ENCODE assay signal across 12 cellular contexts in genomic region chr10:119090026-119090808, GRCh38. TPM values are rescaled to one million over a fixed set of nuclear protein-coding genes. Genes with fewer than 3 reads are reported as not detected.
A peak's percentile ranks its signal among the peaks of the same experiment; 100 is the strongest.
DNase-seq lines count a peak whose midpoint lies in the region; ATAC-seq and TF ChIP-seq lines count a peak whose summit lies in the region.
"Had no signal": no experiment of that assay in that cellular context is flagged by ENCODE, and none has a peak within 500 bp of the region (broad histone marks: within the 10 kb centered on the region; RNA-seq: fewer than 3 reads in every experiment).

No MANE protein-coding gene starts in this region.

- no peak for TF ChIP-seq CTCF in heart right ventricle (IDR thresholded peaks at IDR 0.05)

- H3K9me3 Mint-ChIP-seq in activated T-cell treated with anti-CD3 and anti-CD28 coated beads, Interleukin-2, amount 50 U/mL, for 24 hours = no peaks in the 10 kb centered on the region
- H3K9me3 Mint-ChIP-seq in stimulated activated naive CD8-positive, alpha-beta T cell treated with anti-CD3 and anti-CD28 coated beads, Interleukin-15, amount 100 ng/mL, for 72 hours = no peaks in the 10 kb centered on the region
- H3K9me3 Mint-ChIP-seq: nephron had no signal

- H3K4me1 ChIP-seq in effector memory CD4-positive, alpha-beta T cell (ENCODE audit: control insufficient read depth, insufficient read depth, low read length, poor library complexity, severe bottlenecking) = peaks cover 37% of the 10 kb centered on the region
- peaks cover 0 to 9% (median 0%) of the 10 kb centered on the region in 9 donors for H3K4me1 ChIP-seq in heart right ventricle
- H3K4me1 ChIP-seq: vagina had no signal

- H3K9me3 ChIP-seq in T-helper 17 cell (ENCODE audit: control insufficient read depth, low read length, poor library complexity, severe bottlenecking) (no peaks in the 10 kb centered on the region), heart right ventricle (no peaks in the 10 kb centered on the region)
- H3K9me3 ChIP-seq in effector memory CD4-positive, alpha-beta T cell (ENCODE audit: control insufficient read depth, low read length) = no peaks in the 10 kb centered on the region
- H3K9me3 ChIP-seq: vagina had no signal

- no peak for DNase-seq in activated T-cell treated with anti-CD3 and anti-CD28 coated beads, Interleukin-2, amount 50 U/mL, for 24 hours
- no peak for DNase-seq in activated T-cell treated with anti-CD3 and anti-CD28 coated beads for 4 hours
- DNase-seq in T-helper 17 cell = peak in 2 of 3 donors; percentile 31 to 34
- DNase-seq in effector memory CD4-positive, alpha-beta T cell = peak in 2 of 3 donors; percentile 16 to 56
- peak; percentile 6 to 51 for DNase-seq in stimulated activated naive CD8-positive, alpha-beta T cell treated with anti-CD3 and anti-CD28 coated beads, Interleukin-15, amount 100 ng/mL, for 72 hours
- DNase-seq in heart right ventricle = no peak
- no peak for DNase-seq in NCI-H1105 (lab: John Stamatoyannopoulos, UW)
- DNase-seq: NCI-H1694, RPMI8226 had no signal

- 85% methylated on average over 13 of the region's 13 CpGs for WGBS in heart right ventricle, 2 donors

- H3K27me3 Mint-ChIP-seq in activated T-cell treated with anti-CD3 and anti-CD28 coated beads, Interleukin-2, amount 50 U/mL, for 24 hours = no peaks in the 10 kb centered on the region
- no peaks in the 10 kb centered on the region for H3K27me3 Mint-ChIP-seq in T-helper 17 cell
- H3K27me3 Mint-ChIP-seq in stimulated activated naive CD8-positive, alpha-beta T cell treated with anti-CD3 and anti-CD28 coated beads, Interleukin-15, amount 100 ng/mL, for 72 hours = no peaks in the 10 kb centered on the region

- no peak overlapping the region for H3K4me3 Mint-ChIP-seq in activated T-cell treated with anti-CD3 and anti-CD28 coated beads, Interleukin-2, amount 50 U/mL, for 24 hours
- H3K4me3 Mint-ChIP-seq in T-helper 17 cell = peak overlapping the region; percentile 78
- peak overlapping the region; percentile 5 to 32 for H3K4me3 Mint-ChIP-seq in stimulated activated naive CD8-positive, alpha-beta T cell treated with anti-CD3 and anti-CD28 coated beads, Interleukin-15, amount 100 ng/mL, for 72 hours
- H3K4me3 Mint-ChIP-seq: nephron had no signal

- no peak overlapping the region for H3K4me3 ChIP-seq in effector memory CD4-positive, alpha-beta T cell (ENCODE audit: insufficient read depth, low read depth, low read length, poor library complexity, severe bottlenecking)
- H3K4me3 ChIP-seq in heart right ventricle = no peak overlapping the region
- H3K4me3 ChIP-seq: vagina had no signal

- H3K36me3 Mint-ChIP-seq in activated T-cell treated with anti-CD3 and anti-CD28 coated beads, Interleukin-2, amount 50 U/mL, for 24 hours (ENCODE audit: low read depth) = no peaks in the 10 kb centered on the region
- H3K36me3 Mint-ChIP-seq in T-helper 17 cell (ENCODE audit: low read depth) = no peaks in the 10 kb centered on the region

- ATAC-seq in T-helper 17 cell (peak; percentile 65), heart right ventricle (no peak), GM18519 (IDR thresholded peaks at IDR 0.05; ENCODE audit: low FRiP score, unreplicated experiment) (no peak)
- peak; percentile 84 for ATAC-seq in stimulated activated naive CD8-positive, alpha-beta T cell treated with anti-CD3 and anti-CD28 coated beads, Interleukin-15, amount 100 ng/mL, for 72 hours

- H3K27ac Mint-ChIP-seq in activated T-cell treated with anti-CD3 and anti-CD28 coated beads, Interleukin-2, amount 50 U/mL, for 24 hours = peak overlapping the region; percentile 14
- peak overlapping the region; percentile 99 for H3K27ac Mint-ChIP-seq in T-helper 17 cell
- H3K27ac Mint-ChIP-seq in stimulated activated naive CD8-positive, alpha-beta T cell treated with anti-CD3 and anti-CD28 coated beads, Interleukin-15, amount 100 ng/mL, for 72 hours = peak overlapping the region; percentile 58 to 59
- H3K27ac Mint-ChIP-seq: nephron had no signal

- intact Hi-C loops in heart right ventricle (cut with DNase I) = no loop called here

- peaks cover 23% of the 10 kb centered on the region for H3K4me1 Mint-ChIP-seq in activated T-cell treated with anti-CD3 and anti-CD28 coated beads, Interleukin-2, amount 50 U/mL, for 24 hours (ENCODE audit: low read depth)
- peaks cover 42% of the 10 kb centered on the region for H3K4me1 Mint-ChIP-seq in T-helper 17 cell
- peaks cover 13% of the 10 kb centered on the region for H3K4me1 Mint-ChIP-seq in stimulated activated naive CD8-positive, alpha-beta T cell treated with anti-CD3 and anti-CD28 coated beads, Interleukin-15, amount 100 ng/mL, for 72 hours
- H3K4me1 Mint-ChIP-seq: nephron had no signal

- H3K36me3 ChIP-seq in effector memory CD4-positive, alpha-beta T cell (ENCODE audit: control insufficient read depth, insufficient read depth, low read length) = no peaks in the 10 kb centered on the region
- H3K36me3 ChIP-seq in heart right ventricle = no peaks in the 10 kb centered on the region
- H3K36me3 ChIP-seq: vagina had no signal

- no peaks in the 10 kb centered on the region for H3K27me3 ChIP-seq in effector memory CD4-positive, alpha-beta T cell (replicated peaks; ENCODE audit: control insufficient read depth, insufficient read depth, low read length, poor library complexity, severe bottlenecking)
- no peaks in the 10 kb centered on the region for H3K27me3 ChIP-seq in heart right ventricle
- H3K27me3 ChIP-seq: vagina had no signal

- peak overlapping the region; percentile 82 for H3K27ac ChIP-seq in effector memory CD4-positive, alpha-beta T cell (ENCODE audit: insufficient read depth, low read length, poor library complexity, severe bottlenecking)
- peak overlapping the region in 1 of 10 donors; percentile 64 for H3K27ac ChIP-seq in heart right ventricle
- H3K27ac ChIP-seq: vagina had no signal

RNA-seq across cellular contexts. Expression of gene EIF3A, which starts 9.6 kb away (rescaled TPM):
- total RNA-seq in T-helper 17 cell (100 to 1,000 TPM; 149 to 169 TPM), heart right ventricle (100 to 1,000 TPM in 9 of 10 donors, 10 to 100 TPM in 1; 94.8 to 139 (median 126) TPM)
- polyA plus RNA-seq in heart right ventricle = 10 to 100 TPM; 46.9 to 47.3 TPM

RNA-seq across cellular contexts. Expression of gene DENND10, which starts 13.7 kb away (rescaled TPM):
- 10 to 100 TPM; 37.4 to 52.1 TPM for total RNA-seq in T-helper 17 cell
- total RNA-seq in heart right ventricle = 10 to 100 TPM; 17.1 to 28.4 (median 23.4) TPM
- polyA plus RNA-seq in heart right ventricle = 10 to 100 TPM; 10.7 to 13.6 TPM

Comparison
In these comparisons a context has a peak if more than half of its experiments do, and no peak if none do; other contexts are left out.
1. DNase-seq: peak in T-helper 17 cell (2 of 3), effector memory CD4-positive, alpha-beta T cell (2 of 3) and stimulated activated naive CD8-positive, alpha-beta T cell treated with anti-CD3 and anti-CD28 coated beads, Interleukin-15, amount 100 ng/mL, for 72 hours (2 of 2); none in activated T-cell treated with anti-CD3 and anti-CD28 coated beads, Interleukin-2, amount 50 U/mL, for 24 hours (single experiment), activated T-cell treated with anti-CD3 and anti-CD28 coated beads for 4 hours (single experiment), heart right ventricle (0 of 2) and NCI-H1105 (single experiment).
2. H3K27ac Mint-ChIP-seq: peak in every context shown above with its lines; median percentile 99 in T-helper 17 cell; 58 in stimulated activated naive CD8-positive, alpha-beta T cell treated with anti-CD3 and anti-CD28 coated beads, Interleukin-15, amount 100 ng/mL, for 72 hours; 14 in activated T-cell treated with anti-CD3 and anti-CD28 coated beads, Interleukin-2, amount 50 U/mL, for 24 hours.
3. ATAC-seq: peak in T-helper 17 cell (single experiment) and stimulated activated naive CD8-positive, alpha-beta T cell treated with anti-CD3 and anti-CD28 coated beads, Interleukin-15, amount 100 ng/mL, for 72 hours (single experiment); none in heart right ventricle (0 of 8) and GM18519 (single experiment).